ENCODE assay signal across 10 cellular contexts in the genomic region with DNA sequence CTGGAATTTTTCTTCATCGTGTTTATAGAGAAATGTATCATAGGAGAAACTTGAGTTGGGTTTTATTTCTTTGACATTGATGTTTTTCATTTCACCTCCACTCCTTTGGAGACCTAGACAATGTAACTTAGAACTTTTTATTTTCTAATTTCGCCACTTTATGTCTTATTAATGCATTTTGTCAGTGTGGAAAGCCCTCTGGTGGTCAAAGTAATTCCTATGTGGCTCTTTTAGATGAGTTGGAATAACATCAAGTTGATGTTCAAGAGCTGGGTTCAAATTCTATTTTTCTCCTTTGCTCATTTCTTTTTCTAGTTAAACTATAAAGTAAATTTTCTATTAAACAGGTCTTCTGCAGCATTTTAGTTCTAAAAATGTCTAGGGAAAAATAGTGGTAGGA.
DNase-seq lines count a peak whose midpoint lies in the region; ATAC-seq, FAIRE-seq and TF ChIP-seq lines count a peak whose summit lies in the region.
"Had no signal": no experiment of that assay in that cellular context is flagged by ENCODE, and none has a peak within 500 bp of the region (broad histone marks: within the 10 kb centered on the region; RNA-seq: fewer than 3 reads in every experiment).

No MANE protein-coding gene starts in this region.

- no TSS peak for BruUV-seq in endothelial cell of umbilical vein (replicated peaks; lab: Mats Ljungman, UMichigan)

- no peak overlapping the region for H3K4me3 ChIP-seq in NB4 (ENCODE audit: low read depth, low read length)
- no peak overlapping the region for H3K4me3 ChIP-seq in endothelial cell of umbilical vein (replicated peaks in 1 of 3; ENCODE audit: insufficient read depth in 1 of 3, low read depth in 1 of 3, low read length in 3 of 3)
- H3K4me3 ChIP-seq in pancreas, result no peak overlapping the region

- no peak overlapping the region for H2AFZ ChIP-seq in endothelial cell of umbilical vein (ENCODE audit: low read depth, low read length)

- H3K9me1 ChIP-seq in endothelial cell of umbilical vein (replicated peaks; ENCODE audit: control insufficient read depth, extremely low read depth, insufficient read depth, low read length), result no peaks in the 10 kb centered on the region

- TF ChIP-seq POLR2A in NB4 (IDR thresholded peaks at IDR 0.05; ENCODE audit: extremely low read depth, insufficient read length) (no peak), endothelial cell of umbilical vein (IDR thresholded peaks at IDR 0.05; ENCODE audit: low read depth, low read length) (no peak)

- intact Hi-C loops in endothelial cell of umbilical vein (cut with micrococcal nuclease) (loop anchor here (1.0 kb wide), 1 partner anchor 509 kb away; a partner anchor contains a TSS), pancreas (cut with DNase I) (no loop called here)

- CTCF ChIA-PET in endothelial cell of umbilical vein (lab: Charles Lee), result interaction anchor here (0.8 to 4.7 kb wide), 12 partner anchors 9 to 514 kb away, joined by 3 to 49 read pairs (median 6); a partner anchor contains a TSS

- peak; percentile 33 for TF ChIP-seq CTCF in NB4 (IDR thresholded peaks at IDR 0.05; ENCODE audit: low read depth, low read length)
- TF ChIP-seq CTCF in endothelial cell of umbilical vein (IDR thresholded peaks at IDR 0.05; ENCODE audit: extremely low read depth in 1 of 2, insufficient read depth in 1 of 2, low read depth in 1 of 2, low read length in 2 of 2), result peak; percentile 14 to 16
- TF ChIP-seq CTCF in pancreas (IDR thresholded peaks at IDR 0.05), result peak; percentile 24 to 54 (median 34)

- no peaks in the 10 kb centered on the region for H3K4me1 ChIP-seq in endothelial cell of umbilical vein (ENCODE audit: control insufficient read depth, extremely low read depth, insufficient read depth, low read length)
- peaks cover 0 to under 1% (median 0%) of the 10 kb centered on the region in 3 donors for H3K4me1 ChIP-seq in pancreas

- POLR2A ChIA-PET in endothelial cell of umbilical vein (lab: Charles Lee), result no interaction called here

- H3K9me3 ChIP-seq in endothelial cell of umbilical vein (replicated peaks; ENCODE audit: control insufficient read depth, insufficient read depth, low read length) (no peaks in the 10 kb centered on the region), pancreas (no peaks in the 10 kb centered on the region)

- dilution Hi-C loops in endothelial cell of umbilical vein (cut with MboI; ENCODE audit: extremely low pct_ligation_motif_present, low sequenced_read_pairs), result no loop called here

- H3K36me3 ChIP-seq in endothelial cell of umbilical vein (ENCODE audit: control insufficient read depth in 2 of 2, extremely low read depth in 1 of 2, insufficient read depth in 2 of 2, low read length in 2 of 2), result no peaks in the 10 kb centered on the region
- H3K36me3 ChIP-seq in pancreas, result no peaks in the 10 kb centered on the region

- no peak overlapping the region for H3K4me2 ChIP-seq in endothelial cell of umbilical vein (ENCODE audit: insufficient read depth, low read length)

- H3K79me2 ChIP-seq in endothelial cell of umbilical vein (ENCODE audit: control insufficient read depth, insufficient read depth, low read length), result no peaks in the 10 kb centered on the region

- WGBS in pancreas, 2 donors, result 51 to 58% methylated on average over 2 of the region's 2 CpGs

- no peak overlapping the region for H3K27ac ChIP-seq in endothelial cell of umbilical vein (ENCODE audit: insufficient read depth, low read depth, low read length)
- H3K27ac ChIP-seq in pancreas, result no peak overlapping the region

- H3K9ac ChIP-seq in endothelial cell of umbilical vein (replicated peaks; ENCODE audit: extremely low read depth, insufficient read depth, low read length), result no peak overlapping the region

- no peaks in the 10 kb centered on the region for H4K20me1 ChIP-seq in endothelial cell of umbilical vein (replicated peaks; ENCODE audit: control insufficient read depth, extremely low read depth, insufficient read depth, low read length)

- DNase-seq in COLO829 (ENCODE audit: low spot score) (peak; percentile 3), NB4 (ENCODE audit: low read depth) (peak; percentile 32), endothelial cell of umbilical vein (ENCODE audit: low read depth, low spot score) (peak; percentile 29), pancreas (no peak), NCI-H1105 treated with DMSO at 0.1 percent for 48 hours (lab: John Stamatoyannopoulos, UW) (no peak), NCI-H1930 (lab: John Stamatoyannopoulos, UW) (no peak), epidermal melanocyte (ENCODE audit: insufficient read length, low spot score) (no peak)
- DNase-seq in stimulated activated CD4-positive, alpha-beta T cell treated with anti-CD3 and anti-CD28 coated beads, Interleukin-2, amount 100 ng/mL, for 48 hours, result no peak
- DNase-seq: natural killer cell, T-cell had no signal

- H3K27me3 ChIP-seq in endothelial cell of umbilical vein (ENCODE audit: control insufficient read depth in 2 of 2, insufficient read depth in 2 of 2, low read length in 2 of 2) (no peaks in the 10 kb centered on the region), pancreas (no peaks in the 10 kb centered on the region)

- FAIRE-seq in endothelial cell of umbilical vein (lab: Jason Lieb, UNC), result no peak
- FAIRE-seq in pancreas (lab: Jason Lieb, UNC), result peak; percentile 20

- ATAC-seq in pancreas, result peak in 3 of 4 donors; percentile 63 to 70 (median 65)
- ATAC-seq: natural killer cell, T-cell had no signal

TF ChIP-seq in endothelial cell of umbilical vein, 7 proteins besides CTCF, POLR2A, EP300 and RAD21:
- TF ChIP-seq JUN (IDR thresholded peaks at IDR 0.05; ENCODE audit: borderline replicate concordance, insufficient read depth, insufficient read length, low read depth) (no peak), MYC (IDR thresholded peaks at IDR 0.05; ENCODE audit: low read depth, low read length) (no peak), POLR2AphosphoS5 (IDR thresholded peaks at IDR 0.05; ENCODE audit: insufficient read depth, low read depth, low read length) (no peak), EZH2 (IDR thresholded peaks at IDR 0.05; ENCODE audit: borderline replicate concordance, low read depth, low read length, severe bottlenecking) (no peak), FOS (IDR thresholded peaks at IDR 0.05; ENCODE audit: borderline replicate concordance, insufficient read depth, low read length) (no peak), GATA2 (IDR thresholded peaks at IDR 0.05; ENCODE audit: insufficient read depth, insufficient read length, low read depth, low read length) (no peak)
- TF ChIP-seq, protein P1, sequence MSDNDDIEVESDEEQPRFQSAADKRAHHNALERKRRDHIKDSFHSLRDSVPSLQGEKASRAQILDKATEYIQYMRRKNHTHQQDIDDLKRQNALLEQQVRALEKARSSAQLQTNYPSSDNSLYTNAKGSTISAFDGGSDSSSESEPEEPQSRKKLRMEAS (IDR thresholded peaks at IDR 0.05; ENCODE audit: insufficient read depth, insufficient read length), result no peak

Comparison
In these comparisons a context has a peak if more than half of its experiments do, and no peak if none do; other contexts are left out.
1. DNase-seq: peak in COLO829 (single experiment), NB4 (single experiment) and endothelial cell of umbilical vein (single experiment); none in pancreas (0 of 6), NCI-H1105 treated with DMSO at 0.1 percent for 48 hours (single experiment), NCI-H1930 (0 of 2), epidermal melanocyte (single experiment) and stimulated activated CD4-positive, alpha-beta T cell treated with anti-CD3 and anti-CD28 coated beads, Interleukin-2, amount 100 ng/mL, for 48 hours (0 of 2).
2. Peak in every context shown above with its lines, with median percentiles within 50 percentile points of each other: CTCF ChIP-seq.